Comparison of ENCODE assay signal across 15 cellular contexts in genomic region chr1:115463347-115463746, GRCh38.
A peak's percentile ranks its signal among the peaks of the same experiment; 100 is the strongest.
DNase-seq lines count a peak whose midpoint lies in the region; ATAC-seq and TF ChIP-seq lines count a peak whose summit lies in the region.
"Had no signal": no experiment of that assay in that cellular context is flagged by ENCODE, and none has a peak within 500 bp of the region (broad histone marks: within the 10 kb centered on the region; RNA-seq: fewer than 3 reads in every experiment).

No MANE protein-coding gene starts in this region.

- H3K9me2 ChIP-seq in HCT116 (ENCODE audit: insufficient read depth): no peaks in the 10 kb centered on the region

- CTCF ChIA-PET in HCT116 (lab: Charles Lee): interaction anchor here (1.0 to 1.4 kb wide), 6 partner anchors 132 to 410 kb away, joined by 3 to 21 read pairs (median 4); no protein-coding TSS in a partner anchor
- CTCF ChIA-PET in activated naive CD4-positive, alpha-beta T cell treated with anti-CD3 and anti-CD28 coated beads for 36 hours (lab: Charles Lee): interaction anchor here (1.0 kb wide), 1 partner anchor 61 kb away, joined by 3 read pairs; no protein-coding TSS in a partner anchor

- no peak overlapping the region for H3K9ac ChIP-seq in HCT116 (ENCODE audit: low read length)
- H3K9ac ChIP-seq in smooth muscle cell (ENCODE audit: low read depth): no peak overlapping the region

- H3K27me3 ChIP-seq in HCT116 (ENCODE audit: insufficient read depth, low read length): no peaks in the 10 kb centered on the region
- H3K27me3 ChIP-seq in foreskin keratinocyte: peaks cover 6% of the 10 kb centered on the region
- H3K27me3 ChIP-seq in smooth muscle cell (ENCODE audit: low read depth): no peaks in the 10 kb centered on the region
- H3K27me3 ChIP-seq: MG63, tibial nerve had no signal

- DNase-seq in A172 (ENCODE audit: low spot score) (peak; percentile 22), HCT116 (ENCODE audit: low read depth, low spot score) (no peak), NCI-H748 treated with DMSO at 0.1 percent for 48 hours (lab: John Stamatoyannopoulos, UW) (peak; percentile 21), foreskin keratinocyte (no peak), C1 segment of cervical spinal cord (lab: John Stamatoyannopoulos, UW) (no peak), NCI-H345 treated with DMSO at 0.1 percent for 48 hours (lab: John Stamatoyannopoulos, UW; ENCODE audit: unreplicated experiment) (no peak), smooth muscle cell (lab: John Stamatoyannopoulos, UW; ENCODE audit: unreplicated experiment) (no peak)
- DNase-seq in activated naive CD4-positive, alpha-beta T cell treated with anti-CD3 and anti-CD28 coated beads for 36 hours: no peak
- DNase-seq: AML-193, amygdala, HCEC 1CT, MG63, OCI-M1 had no signal

- H3K9me3 Mint-ChIP-seq in activated naive CD4-positive, alpha-beta T cell treated with anti-CD3 and anti-CD28 coated beads for 36 hours: no peaks in the 10 kb centered on the region

- H2AFZ ChIP-seq in HCT116 (ENCODE audit: low read depth, low read length, poor library complexity, severe bottlenecking) (no peak overlapping the region), smooth muscle cell (ENCODE audit: low read depth) (no peak overlapping the region)

- no peak for TF ChIP-seq POLR2A in HCT116 (IDR thresholded peaks at IDR 0.05; ENCODE audit: borderline replicate concordance, extremely low read depth, insufficient read depth, insufficient read length)

- H3F3A ChIP-seq in smooth muscle cell (ENCODE audit: low read depth): no peaks in the 10 kb centered on the region

- intact Hi-C loops in HCT116 (cut with micrococcal nuclease): loop anchor here (1.0 to 10.0 kb wide), 2 partner anchors 189 to 324 kb away; no protein-coding TSS in a partner anchor
- intact Hi-C loops in activated naive CD4-positive, alpha-beta T cell treated with anti-CD3 and anti-CD28 coated beads for 36 hours (cut with micrococcal nuclease): no loop called here

- POLR2A ChIA-PET in HCT116 (lab: Charles Lee): no interaction called here

- no TSS peak for BruUV-seq in HCT116 (replicated peaks; lab: Mats Ljungman, UMichigan)

- ATAC-seq in HCT116 (peak; percentile 66), foreskin keratinocyte (no peak)

- no peaks in the 10 kb centered on the region for H3K36me3 ChIP-seq in HCT116 (ENCODE audit: control insufficient read depth in 1 of 2, insufficient read depth in 2 of 2, low read length in 2 of 2)
- H3K36me3 ChIP-seq in smooth muscle cell (ENCODE audit: low read depth): no peaks in the 10 kb centered on the region
- H3K36me3 ChIP-seq: MG63, tibial nerve had no signal

- H4K20me1 ChIP-seq in HCT116 (ENCODE audit: insufficient read depth): no peaks in the 10 kb centered on the region
- H4K20me1 ChIP-seq in smooth muscle cell (ENCODE audit: low read depth): no peaks in the 10 kb centered on the region

- TF ChIP-seq CTCF in HCT116 (IDR thresholded peaks at IDR 0.05 in 2 of 3, conservative IDR thresholded peaks at IDR 0.05 in 1 of 3; ENCODE audit: borderline replicate concordance in 1 of 3, insufficient read depth in 1 of 3, low read depth in 2 of 3, low read length in 2 of 3): peak; percentile 20 to 44 (median 31); a peak in 4 of 6 replicates
- TF ChIP-seq CTCF in foreskin keratinocyte (conservative IDR thresholded peaks at IDR 0.05): peak; percentile 57
- TF ChIP-seq CTCF in smooth muscle cell (IDR thresholded peaks at IDR 0.05; ENCODE audit: borderline replicate concordance, insufficient read depth, poor library complexity, severe bottlenecking): no peak

- H3K9me3 ChIP-seq in HCT116 (ENCODE audit: control insufficient read depth in 1 of 2, insufficient read depth in 1 of 2, low read depth in 1 of 2, low read length in 2 of 2) (no peaks in the 10 kb centered on the region), smooth muscle cell (replicated peaks; ENCODE audit: low read depth) (no peaks in the 10 kb centered on the region)
- H3K9me3 ChIP-seq: MG63, tibial nerve had no signal

- peak; percentile 77 for TF ChIP-seq RAD21 in HCT116 (IDR thresholded peaks at IDR 0.05; ENCODE audit: low read depth)

- no peak overlapping the region for H3K4me3 Mint-ChIP-seq in activated naive CD4-positive, alpha-beta T cell treated with anti-CD3 and anti-CD28 coated beads for 36 hours

- H3K27ac ChIP-seq in HCT116 (ENCODE audit: low read depth, low read length) (no peak overlapping the region), foreskin keratinocyte (no peak overlapping the region), smooth muscle cell (ENCODE audit: low read depth) (no peak overlapping the region)
- H3K27ac ChIP-seq: skin epidermis, tibial nerve had no signal

- H3K27ac Mint-ChIP-seq in activated naive CD4-positive, alpha-beta T cell treated with anti-CD3 and anti-CD28 coated beads for 36 hours: no peak overlapping the region

- H3K4me1 ChIP-seq in HCT116 (ENCODE audit: control insufficient read depth in 1 of 2, insufficient read depth in 2 of 2, low read length in 2 of 2): no peaks in the 10 kb centered on the region
- H3K4me1 ChIP-seq in foreskin keratinocyte: no peaks in the 10 kb centered on the region
- H3K4me1 ChIP-seq in smooth muscle cell (ENCODE audit: low read depth): no peaks in the 10 kb centered on the region
- H3K4me1 ChIP-seq: tibial nerve had no signal

- H3K27me3 Mint-ChIP-seq in activated naive CD4-positive, alpha-beta T cell treated with anti-CD3 and anti-CD28 coated beads for 36 hours (ENCODE audit: low read depth): no peaks in the 10 kb centered on the region

- no peaks in the 10 kb centered on the region for H3K79me2 ChIP-seq in HCT116 (ENCODE audit: insufficient read depth, low read length)
- H3K79me2 ChIP-seq in smooth muscle cell (ENCODE audit: low read depth): no peaks in the 10 kb centered on the region

- H3K36me3 Mint-ChIP-seq in activated naive CD4-positive, alpha-beta T cell treated with anti-CD3 and anti-CD28 coated beads for 36 hours (ENCODE audit: low read depth): no peaks in the 10 kb centered on the region

- H3K4me1 Mint-ChIP-seq in activated naive CD4-positive, alpha-beta T cell treated with anti-CD3 and anti-CD28 coated beads for 36 hours (ENCODE audit: low read depth): no peaks in the 10 kb centered on the region

- H3K4me2 ChIP-seq in HCT116 (ENCODE audit: low read length) (no peak overlapping the region), smooth muscle cell (no peak overlapping the region)

- no peak overlapping the region for H3K4me3 ChIP-seq in HCT116 (replicated peaks in 1 of 2; ENCODE audit: low read depth in 1 of 2, low read length in 2 of 2)
- H3K4me3 ChIP-seq in smooth muscle cell: no peak overlapping the region
- H3K4me3 ChIP-seq: MG63, skin epidermis, tibial nerve had no signal

- RAD21 ChIA-PET in HCT116 (lab: Charles Lee; ENCODE audit: low non-redundant PET in 1 of 2, low total read pairs in 2 of 2, uncharacterized antibody in 2 of 2, unreplicated experiment in 2 of 2): interaction anchor here (1.0 kb wide), 4 partner anchors 321 to 327 kb away, joined by 3 to 5 read pairs (median 4); no protein-coding TSS in a partner anchor

TF ChIP-seq in HCT116, 20 proteins besides CTCF, POLR2A, EP300 and RAD21:
- no peak for TF ChIP-seq JUND (IDR thresholded peaks at IDR 0.05)
- no peak for TF ChIP-seq SRF (IDR thresholded peaks at IDR 0.05; ENCODE audit: low read depth)
- no peak for TF ChIP-seq EZH2phosphoT487 (IDR thresholded peaks at IDR 0.05; ENCODE audit: borderline replicate concordance)
- no peak for TF ChIP-seq ZFX (IDR thresholded peaks at IDR 0.05)
- no peak for TF ChIP-seq POLR2AphosphoS5 (IDR thresholded peaks at IDR 0.05; ENCODE audit: low read depth, low read length)

Comparison
In these comparisons a context has a peak if more than half of its experiments do, and no peak if none do; other contexts are left out.
1. DNase-seq: peak in A172 (single experiment) and NCI-H748 treated with DMSO at 0.1 percent for 48 hours (single experiment); none in HCT116 (single experiment), foreskin keratinocyte (0 of 2), C1 segment of cervical spinal cord (0 of 14), NCI-H345 treated with DMSO at 0.1 percent for 48 hours (single experiment), smooth muscle cell (single experiment) and activated naive CD4-positive, alpha-beta T cell treated with anti-CD3 and anti-CD28 coated beads for 36 hours (single experiment).